Comparison of ENCODE assay signal across 1 cellular context in genomic region chr15:57769266-57769665, GRCh38.
TF ChIP-seq lines count a peak whose summit lies in the region.

No MANE protein-coding gene starts in this region.

TF ChIP-seq in IMR-90, 13 proteins besides CTCF, POLR2A, EP300 and RAD21 (continued from another document):
- no peak for TF ChIP-seq ELK1 (IDR thresholded peaks at IDR 0.05; ENCODE audit: borderline replicate concordance, low read depth, low read length)
- TF ChIP-seq, protein P1, sequence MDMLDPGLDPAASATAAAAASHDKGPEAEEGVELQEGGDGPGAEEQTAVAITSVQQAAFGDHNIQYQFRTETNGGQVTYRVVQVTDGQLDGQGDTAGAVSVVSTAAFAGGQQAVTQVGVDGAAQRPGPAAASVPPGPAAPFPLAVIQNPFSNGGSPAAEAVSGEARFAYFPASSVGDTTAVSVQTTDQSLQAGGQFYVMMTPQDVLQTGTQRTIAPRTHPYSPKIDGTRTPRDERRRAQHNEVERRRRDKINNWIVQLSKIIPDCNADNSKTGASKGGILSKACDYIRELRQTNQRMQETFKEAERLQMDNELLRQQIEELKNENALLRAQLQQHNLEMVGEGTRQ (IDR thresholded peaks at IDR 0.05; ENCODE audit: low read depth, low read length), result no peak
- TF ChIP-seq RCOR1 (IDR thresholded peaks at IDR 0.05; ENCODE audit: insufficient replicate concordance, low read length), result no peak
- TF ChIP-seq CEBPB (IDR thresholded peaks at IDR 0.05; ENCODE audit: low read depth, low read length), result no peak
- TF ChIP-seq SMC3 (IDR thresholded peaks at IDR 0.05; ENCODE audit: low read depth, low read length), result no peak
- no peak for TF ChIP-seq MAFK (IDR thresholded peaks at IDR 0.05; ENCODE audit: low read depth, low read length)
- TF ChIP-seq FOS (IDR thresholded peaks at IDR 0.05; ENCODE audit: low read depth, low read length), result no peak
- no peak for TF ChIP-seq MAZ (IDR thresholded peaks at IDR 0.05; ENCODE audit: borderline replicate concordance, low read depth, low read length)
- TF ChIP-seq NFE2L2 (IDR thresholded peaks at IDR 0.05; ENCODE audit: low read depth, low read length), result no peak
- TF ChIP-seq CHD1 (IDR thresholded peaks at IDR 0.05; ENCODE audit: low read depth, low read length), result no peak
